In the genomic region with DNA sequence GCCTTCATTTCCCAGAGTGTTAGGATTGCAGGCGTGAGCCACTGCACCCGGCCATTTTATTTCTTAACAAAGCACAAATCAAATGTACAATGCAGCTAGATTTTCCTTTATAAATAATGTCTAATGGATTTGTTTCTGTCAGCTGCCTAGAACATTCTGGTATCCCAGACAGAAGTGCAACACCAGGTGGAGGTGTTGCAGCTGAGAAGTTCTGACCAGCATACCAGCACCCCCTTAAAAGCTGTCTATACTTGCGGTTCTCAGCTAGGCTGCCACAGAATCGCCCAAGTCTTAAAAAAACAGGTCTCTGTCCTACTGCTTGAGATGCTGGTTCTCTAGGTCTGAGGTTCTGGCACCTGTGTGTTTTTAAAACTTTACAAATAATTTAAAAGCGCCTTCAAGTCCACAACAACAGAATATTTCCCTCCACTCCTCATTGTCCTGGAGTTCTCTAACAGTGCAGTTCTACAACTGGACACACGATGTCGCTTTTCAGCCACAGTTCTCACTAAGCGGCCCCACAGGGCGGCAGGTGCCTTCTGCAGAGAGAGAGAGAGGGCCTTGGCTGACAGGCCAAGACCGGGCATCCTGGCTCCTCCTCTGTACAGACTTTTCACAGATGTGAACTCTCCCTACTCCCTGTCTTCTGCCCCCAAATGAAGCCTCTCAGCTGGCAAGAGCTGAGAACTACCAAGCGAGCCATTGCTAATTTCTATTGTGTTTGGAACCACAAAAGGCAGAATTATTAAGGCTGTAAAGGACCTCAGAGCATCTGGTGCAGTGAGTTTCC, we compare ENCODE assay signal across 1 cellular context.
TF ChIP-seq lines count a peak whose summit lies in the region.

No MANE protein-coding gene starts in this region.

TF ChIP-seq in HepG2, 621 proteins besides CTCF, POLR2A, EP300 and RAD21 (continued from another document and continues in another):
- no peak for TF ChIP-seq CEBPG (CRISPR knock-in tag; IDR thresholded peaks at IDR 0.05)
- TF ChIP-seq, protein P1, sequence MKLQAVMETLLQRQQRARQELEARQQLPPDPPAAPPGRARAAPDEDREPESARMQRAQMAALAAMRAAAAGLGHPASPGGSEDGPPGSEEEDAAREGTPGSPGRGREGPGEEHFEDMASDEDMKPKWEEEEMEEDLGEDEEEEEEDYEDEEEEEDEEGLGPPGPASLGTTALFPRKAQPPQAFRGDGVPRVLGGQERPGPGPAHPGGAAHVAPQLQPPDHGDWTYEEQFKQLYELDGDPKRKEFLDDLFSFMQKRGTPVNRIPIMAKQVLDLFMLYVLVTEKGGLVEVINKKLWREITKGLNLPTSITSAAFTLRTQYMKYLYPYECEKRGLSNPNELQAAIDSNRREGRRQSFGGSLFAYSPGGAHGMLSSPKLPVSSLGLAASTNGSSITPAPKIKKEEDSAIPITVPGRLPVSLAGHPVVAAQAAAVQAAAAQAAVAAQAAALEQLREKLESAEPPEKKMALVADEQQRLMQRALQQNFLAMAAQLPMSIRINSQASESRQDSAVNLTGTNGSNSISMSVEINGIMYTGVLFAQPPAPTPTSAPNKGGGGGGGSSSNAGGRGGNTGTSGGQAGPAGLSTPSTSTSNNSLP (IDR thresholded peaks at IDR 0.05; ENCODE audit: low read depth, low read length) = no peak
- TF ChIP-seq, protein P2, sequence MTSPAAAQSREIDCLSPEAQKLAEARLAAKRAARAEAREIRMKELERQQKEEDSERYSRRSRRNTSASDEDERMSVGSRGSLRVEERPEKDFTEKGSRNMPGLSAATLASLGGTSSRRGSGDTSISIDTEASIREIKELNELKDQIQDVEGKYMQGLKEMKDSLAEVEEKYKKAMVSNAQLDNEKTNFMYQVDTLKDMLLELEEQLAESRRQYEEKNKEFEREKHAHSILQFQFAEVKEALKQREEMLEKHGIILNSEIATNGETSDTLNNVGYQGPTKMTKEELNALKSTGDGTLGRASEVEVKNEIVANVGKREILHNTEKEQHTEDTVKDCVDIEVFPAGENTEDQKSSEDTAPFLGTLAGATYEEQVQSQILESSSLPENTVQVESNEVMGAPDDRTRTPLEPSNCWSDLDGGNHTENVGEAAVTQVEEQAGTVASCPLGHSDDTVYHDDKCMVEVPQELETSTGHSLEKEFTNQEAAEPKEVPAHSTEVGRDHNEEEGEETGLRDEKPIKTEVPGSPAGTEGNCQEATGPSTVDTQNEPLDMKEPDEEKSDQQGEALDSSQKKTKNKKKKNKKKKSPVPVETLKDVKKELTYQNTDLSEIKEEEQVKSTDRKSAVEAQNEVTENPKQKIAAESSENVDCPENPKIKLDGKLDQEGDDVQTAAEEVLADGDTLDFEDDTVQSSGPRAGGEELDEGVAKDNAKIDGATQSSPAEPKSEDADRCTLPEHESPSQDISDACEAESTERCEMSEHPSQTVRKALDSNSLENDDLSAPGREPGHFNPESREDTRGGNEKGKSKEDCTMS (CRISPR knock-in tag; conservative IDR thresholded peaks at IDR 0.05) = 0 out of 2 replicates have a peak, but pooled peaks have one; percentile 26
- TF ChIP-seq NFATC3 (CRISPR knock-in tag; IDR thresholded peaks at IDR 0.05) = no peak
- TF ChIP-seq ZNF260 (CRISPR knock-in tag; IDR thresholded peaks at IDR 0.05; ENCODE audit: borderline replicate concordance, low read depth) = no peak
- TF ChIP-seq RNF2 (conservative IDR thresholded peaks at IDR 0.05; ENCODE audit: low read depth) = no peak
- no peak for TF ChIP-seq RARA (CRISPR knock-in tag; IDR thresholded peaks at IDR 0.05)
- no peak for TF ChIP-seq ZBTB42 (CRISPR knock-in tag; IDR thresholded peaks at IDR 0.05)
- no peak for TF ChIP-seq ZNF674 (CRISPR knock-in tag; IDR thresholded peaks at IDR 0.05; ENCODE audit: low read depth)
- TF ChIP-seq ZNF891 (CRISPR knock-in tag; IDR thresholded peaks at IDR 0.05) = no peak
- TF ChIP-seq, protein P3, sequence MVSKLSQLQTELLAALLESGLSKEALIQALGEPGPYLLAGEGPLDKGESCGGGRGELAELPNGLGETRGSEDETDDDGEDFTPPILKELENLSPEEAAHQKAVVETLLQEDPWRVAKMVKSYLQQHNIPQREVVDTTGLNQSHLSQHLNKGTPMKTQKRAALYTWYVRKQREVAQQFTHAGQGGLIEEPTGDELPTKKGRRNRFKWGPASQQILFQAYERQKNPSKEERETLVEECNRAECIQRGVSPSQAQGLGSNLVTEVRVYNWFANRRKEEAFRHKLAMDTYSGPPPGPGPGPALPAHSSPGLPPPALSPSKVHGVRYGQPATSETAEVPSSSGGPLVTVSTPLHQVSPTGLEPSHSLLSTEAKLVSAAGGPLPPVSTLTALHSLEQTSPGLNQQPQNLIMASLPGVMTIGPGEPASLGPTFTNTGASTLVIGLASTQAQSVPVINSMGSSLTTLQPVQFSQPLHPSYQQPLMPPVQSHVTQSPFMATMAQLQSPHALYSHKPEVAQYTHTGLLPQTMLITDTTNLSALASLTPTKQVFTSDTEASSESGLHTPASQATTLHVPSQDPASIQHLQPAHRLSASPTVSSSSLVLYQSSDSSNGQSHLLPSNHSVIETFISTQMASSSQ (IDR thresholded peaks at IDR 0.05; ENCODE audit: low read depth) = no peak
- TF ChIP-seq, protein P3 (CRISPR knock-in tag; IDR thresholded peaks at IDR 0.05; ENCODE audit: borderline replicate concordance) = no peak
- TF ChIP-seq SIX1 (CRISPR knock-in tag; IDR thresholded peaks at IDR 0.05; ENCODE audit: borderline replicate concordance) = no peak
- no peak for TF ChIP-seq ZNF556 (CRISPR knock-in tag; IDR thresholded peaks at IDR 0.05; ENCODE audit: borderline replicate concordance)
- TF ChIP-seq ZNF382 (CRISPR knock-in tag; IDR thresholded peaks at IDR 0.05; ENCODE audit: borderline replicate concordance) = no peak
- 0 out of 2 replicates have a peak, but pooled peaks have one; percentile 22 for TF ChIP-seq ATF7-NPFF (CRISPR knock-in tag; IDR thresholded peaks at IDR 0.05; ENCODE audit: low read depth)
- TF ChIP-seq ELF3 (CRISPR knock-in tag; IDR thresholded peaks at IDR 0.05) = peak; percentile 46; the same call in 1 of the 2 replicates
- TF ChIP-seq PITX1 (CRISPR knock-in tag; IDR thresholded peaks at IDR 0.05) = no peak
- TF ChIP-seq, protein P4, sequence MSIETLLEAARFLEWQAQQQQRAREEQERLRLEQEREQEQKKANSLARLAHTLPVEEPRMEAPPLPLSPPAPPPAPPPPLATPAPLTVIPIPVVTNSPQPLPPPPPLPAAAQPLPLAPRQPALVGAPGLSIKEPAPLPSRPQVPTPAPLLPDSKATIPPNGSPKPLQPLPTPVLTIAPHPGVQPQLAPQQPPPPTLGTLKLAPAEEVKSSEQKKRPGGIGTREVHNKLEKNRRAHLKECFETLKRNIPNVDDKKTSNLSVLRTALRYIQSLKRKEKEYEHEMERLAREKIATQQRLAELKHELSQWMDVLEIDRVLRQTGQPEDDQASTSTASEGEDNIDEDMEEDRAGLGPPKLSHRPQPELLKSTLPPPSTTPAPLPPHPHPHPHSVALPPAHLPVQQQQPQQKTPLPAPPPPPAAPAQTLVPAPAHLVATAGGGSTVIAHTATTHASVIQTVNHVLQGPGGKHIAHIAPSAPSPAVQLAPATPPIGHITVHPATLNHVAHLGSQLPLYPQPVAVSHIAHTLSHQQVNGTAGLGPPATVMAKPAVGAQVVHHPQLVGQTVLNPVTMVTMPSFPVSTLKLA (IDR thresholded peaks at IDR 0.05) = no peak
- peak; percentile 50; the same call in 1 of the 2 replicates for TF ChIP-seq ISL2 (CRISPR knock-in tag; IDR thresholded peaks at IDR 0.05)
- TF ChIP-seq MAFF (IDR thresholded peaks at IDR 0.05; ENCODE audit: low read depth, low read length) = no peak
- TF ChIP-seq, protein P5, sequence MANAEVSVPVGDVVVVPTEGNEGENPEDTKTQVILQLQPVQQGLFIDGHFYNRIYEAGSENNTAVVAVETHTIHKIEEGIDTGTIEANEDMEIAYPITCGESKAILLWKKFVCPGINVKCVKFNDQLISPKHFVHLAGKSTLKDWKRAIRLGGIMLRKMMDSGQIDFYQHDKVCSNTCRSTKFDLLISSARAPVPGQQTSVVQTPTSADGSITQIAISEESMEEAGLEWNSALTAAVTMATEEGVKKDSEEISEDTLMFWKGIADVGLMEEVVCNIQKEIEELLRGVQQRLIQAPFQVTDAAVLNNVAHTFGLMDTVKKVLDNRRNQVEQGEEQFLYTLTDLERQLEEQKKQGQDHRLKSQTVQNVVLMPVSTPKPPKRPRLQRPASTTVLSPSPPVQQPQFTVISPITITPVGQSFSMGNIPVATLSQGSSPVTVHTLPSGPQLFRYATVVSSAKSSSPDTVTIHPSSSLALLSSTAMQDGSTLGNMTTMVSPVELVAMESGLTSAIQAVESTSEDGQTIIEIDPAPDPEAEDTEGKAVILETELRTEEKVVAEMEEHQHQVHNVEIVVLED (CRISPR knock-in tag; IDR thresholded peaks at IDR 0.05; ENCODE audit: borderline replicate concordance) = no peak
- no peak for TF ChIP-seq XBP1 (CRISPR knock-in tag; IDR thresholded peaks at IDR 0.05)
- TF ChIP-seq HDAC2 (CRISPR knock-in tag; IDR thresholded peaks at IDR 0.05) = peak; percentile 41; the same call in 1 of the 2 replicates
- TF ChIP-seq, protein P6, sequence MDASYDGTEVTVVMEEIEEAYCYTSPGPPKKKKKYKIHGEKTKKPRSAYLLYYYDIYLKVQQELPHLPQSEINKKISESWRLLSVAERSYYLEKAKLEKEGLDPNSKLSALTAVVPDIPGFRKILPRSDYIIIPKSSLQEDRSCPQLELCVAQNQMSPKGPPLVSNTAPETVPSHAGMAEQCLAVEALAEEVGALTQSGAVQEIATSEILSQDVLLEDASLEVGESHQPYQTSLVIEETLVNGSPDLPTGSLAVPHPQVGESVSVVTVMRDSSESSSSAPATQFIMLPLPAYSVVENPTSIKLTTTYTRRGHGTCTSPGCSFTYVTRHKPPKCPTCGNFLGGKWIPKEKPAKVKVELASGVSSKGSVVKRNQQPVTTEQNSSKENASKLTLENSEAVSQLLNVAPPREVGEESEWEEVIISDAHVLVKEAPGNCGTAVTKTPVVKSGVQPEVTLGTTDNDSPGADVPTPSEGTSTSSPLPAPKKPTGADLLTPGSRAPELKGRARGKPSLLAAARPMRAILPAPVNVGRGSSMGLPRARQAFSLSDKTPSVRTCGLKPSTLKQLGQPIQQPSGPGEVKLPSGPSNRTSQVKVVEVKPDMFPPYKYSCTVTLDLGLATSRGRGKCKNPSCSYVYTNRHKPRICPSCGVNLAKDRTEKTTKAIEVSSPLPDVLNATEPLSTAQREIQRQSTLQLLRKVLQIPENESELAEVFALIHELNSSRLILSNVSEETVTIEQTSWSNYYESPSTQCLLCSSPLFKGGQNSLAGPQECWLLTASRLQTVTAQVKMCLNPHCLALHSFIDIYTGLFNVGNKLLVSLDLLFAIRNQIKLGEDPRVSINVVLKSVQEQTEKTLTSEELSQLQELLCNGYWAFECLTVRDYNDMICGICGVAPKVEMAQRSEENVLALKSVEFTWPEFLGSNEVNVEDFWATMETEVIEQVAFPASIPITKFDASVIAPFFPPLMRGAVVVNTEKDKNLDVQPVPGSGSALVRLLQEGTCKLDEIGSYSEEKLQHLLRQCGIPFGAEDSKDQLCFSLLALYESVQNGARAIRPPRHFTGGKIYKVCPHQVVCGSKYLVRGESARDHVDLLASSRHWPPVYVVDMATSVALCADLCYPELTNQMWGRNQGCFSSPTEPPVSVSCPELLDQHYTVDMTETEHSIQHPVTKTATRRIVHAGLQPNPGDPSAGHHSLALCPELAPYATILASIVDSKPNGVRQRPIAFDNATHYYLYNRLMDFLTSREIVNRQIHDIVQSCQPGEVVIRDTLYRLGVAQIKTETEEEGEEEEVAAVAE (CRISPR knock-in tag; IDR thresholded peaks at IDR 0.05; ENCODE audit: borderline replicate concordance) = no peak
- no peak for TF ChIP-seq ZMYM4 (CRISPR knock-in tag; IDR thresholded peaks at IDR 0.05)
- TF ChIP-seq ZNF589 (CRISPR knock-in tag; conservative IDR thresholded peaks at IDR 0.05) = no peak
- TF ChIP-seq SIX4 (CRISPR knock-in tag; IDR thresholded peaks at IDR 0.05) = no peak
- no peak for TF ChIP-seq POLR2AphosphoS5 (IDR thresholded peaks at IDR 0.05; ENCODE audit: low read depth, low read length)
- TF ChIP-seq, protein P7, sequence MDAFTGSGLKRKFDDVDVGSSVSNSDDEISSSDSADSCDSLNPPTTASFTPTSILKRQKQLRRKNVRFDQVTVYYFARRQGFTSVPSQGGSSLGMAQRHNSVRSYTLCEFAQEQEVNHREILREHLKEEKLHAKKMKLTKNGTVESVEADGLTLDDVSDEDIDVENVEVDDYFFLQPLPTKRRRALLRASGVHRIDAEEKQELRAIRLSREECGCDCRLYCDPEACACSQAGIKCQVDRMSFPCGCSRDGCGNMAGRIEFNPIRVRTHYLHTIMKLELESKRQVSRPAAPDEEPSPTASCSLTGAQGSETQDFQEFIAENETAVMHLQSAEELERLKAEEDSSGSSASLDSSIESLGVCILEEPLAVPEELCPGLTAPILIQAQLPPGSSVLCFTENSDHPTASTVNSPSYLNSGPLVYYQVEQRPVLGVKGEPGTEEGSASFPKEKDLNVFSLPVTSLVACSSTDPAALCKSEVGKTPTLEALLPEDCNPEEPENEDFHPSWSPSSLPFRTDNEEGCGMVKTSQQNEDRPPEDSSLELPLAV (CRISPR knock-in tag; conservative IDR thresholded peaks at IDR 0.05; ENCODE audit: low read depth) = no peak
- TF ChIP-seq ZNF335 (CRISPR knock-in tag; IDR thresholded peaks at IDR 0.05) = 0 out of 2 replicates have a peak, but pooled peaks have one; percentile 33
